ENCODE assay signal across 36 cellular contexts in genomic region chr20:63328716-63329275, GRCh38. TPM values are rescaled to one million over a fixed set of nuclear protein-coding genes. Genes with fewer than 3 reads are reported as not detected.
"Had no signal": no experiment of that assay in that cellular context is flagged by ENCODE, and none has a peak within 500 bp of the region (broad histone marks: within the 10 kb centered on the region; RNA-seq: fewer than 3 reads in every experiment).

No MANE protein-coding gene starts in this region.

- H3K36me3 ChIP-seq: adrenal gland, breast epithelium had no signal

- H3K4me3 ChIP-seq: adrenal gland, body of pancreas, breast epithelium had no signal

- ATAC-seq: activated naive CD4-positive, alpha-beta T cell treated with anti-CD3 and anti-CD28 coated beads, Interleukin-2, amount 50 U/mL, for 72 hours; activated T-cell treated with anti-CD3 and anti-CD28 coated beads, Interleukin-2, amount 50 U/mL, for 4 hours; body of pancreas; Panc1; SK-N-SH treated with all-trans-retinoic acid at 6 μM for 48 hours; T-helper 17 cell had no signal

- DNase-seq: activated B cell treated with CpG ODN at 0.5 μM for 24 hours; activated CD4-positive, alpha-beta memory T cell treated with anti-CD3 and anti-CD28 coated beads for 36 hours; activated CD4-positive, alpha-beta T cell treated with anti-CD3 and anti-CD28 coated beads for 4 hours; activated CD4-positive, alpha-beta T cell treated with anti-CD3 and anti-CD28 coated beads, Interleukin-2, amount 50 U/mL, for 1 hour; activated CD4-positive, CD25-positive, alpha-beta regulatory T cell treated with anti-CD3 and anti-CD28 coated beads, Interleukin-2, amount 50 U/mL, for 72 hours; activated CD8-positive, alpha-beta memory T cell treated with anti-CD3 and anti-CD28 coated beads, Interleukin-2, amount 50 U/mL, for 4 hours; activated gamma-delta T cell treated with Interleukin-2 at 50 U/mL for 16 hours; activated naive CD4-positive, alpha-beta T cell treated with anti-CD3 and anti-CD28 coated beads for 36 hours; activated T-cell treated with anti-CD3 and anti-CD28 coated beads for 4 hours; activated T-cell treated with anti-CD3 and anti-CD28 coated beads, Interleukin-2, amount 50 U/mL, for 4 hours; body of pancreas; NCI-H1092 treated with DMSO at 0.1 percent for 48 hours; NCI-H1417; NCI-H146; NCI-H187; NCI-H2029 treated with DMSO at 0.1 percent for 48 hours; NCI-H2171 treated with DMSO at 0.1 percent for 48 hours; NCI-H2227 treated with DMSO at 0.1 percent for 48 hours; NCI-H446 treated with DMSO at 0.1 percent for 48 hours; NCI-H524; NCI-H69; NCI-H82; SIG-M5; T-cell; T-helper 17 cell had no signal

- H3K4me1 ChIP-seq: adrenal gland, body of pancreas, breast epithelium had no signal

- H3K27ac ChIP-seq: adrenal gland, body of pancreas, breast epithelium, KMS-11, VCaP had no signal

- H3K9me3 ChIP-seq: adrenal gland, body of pancreas had no signal

- H3K27me3 ChIP-seq: body of pancreas had no signal

RNA-seq across cellular contexts. Expression of gene CHRNA4, which starts 32.4 kb away (rescaled TPM):
- total RNA-seq: activated B cell treated with CpG ODN at 0.5 μM for 24 hours; activated CD4-positive, alpha-beta memory T cell treated with anti-CD3 and anti-CD28 coated beads for 36 hours; activated naive CD4-positive, alpha-beta T cell treated with anti-CD3 and anti-CD28 coated beads for 36 hours; activated naive CD4-positive, alpha-beta T cell treated with anti-CD3 and anti-CD28 coated beads, Interleukin-2, amount 50 U/mL, for 72 hours; activated T-cell treated with anti-CD3 and anti-CD28 coated beads, Interleukin-2, amount 50 U/mL, for 4 hours; activated T-helper 1 cell treated with anti-CD3 and anti-CD28 coated beads, Interleukin-12 subunit alpha, Interleukin-12 subunit beta, Interleukin-2, Interleukin-4 antibody, amounts not matched to agents 30 ng/mL and 10 ng/mL and 1 ng/mL, durations not matched to agents 14 hours and 24 hours and 36 hours; body of pancreas; breast epithelium; M059J; RPMI7951; SK-MEL-5; T-cell; T-helper 17 cell had no signal

RNA-seq across cellular contexts. Expression of gene COL20A1, which starts 35.8 kb away (rescaled TPM):
- total RNA-seq: activated B cell treated with CpG ODN at 0.5 μM for 24 hours; activated CD4-positive, alpha-beta memory T cell treated with anti-CD3 and anti-CD28 coated beads for 36 hours; activated T-cell treated with anti-CD3 and anti-CD28 coated beads, Interleukin-2, amount 50 U/mL, for 4 hours; activated T-helper 1 cell treated with anti-CD3 and anti-CD28 coated beads, Interleukin-12 subunit alpha, Interleukin-12 subunit beta, Interleukin-2, Interleukin-4 antibody, amounts not matched to agents 30 ng/mL and 10 ng/mL and 1 ng/mL, durations not matched to agents 14 hours and 24 hours and 36 hours; body of pancreas; breast epithelium; M059J; RPMI7951; SK-MEL-5 had no signal
